2 cellular contexts compared by ENCODE assay signal in the genomic region with DNA sequence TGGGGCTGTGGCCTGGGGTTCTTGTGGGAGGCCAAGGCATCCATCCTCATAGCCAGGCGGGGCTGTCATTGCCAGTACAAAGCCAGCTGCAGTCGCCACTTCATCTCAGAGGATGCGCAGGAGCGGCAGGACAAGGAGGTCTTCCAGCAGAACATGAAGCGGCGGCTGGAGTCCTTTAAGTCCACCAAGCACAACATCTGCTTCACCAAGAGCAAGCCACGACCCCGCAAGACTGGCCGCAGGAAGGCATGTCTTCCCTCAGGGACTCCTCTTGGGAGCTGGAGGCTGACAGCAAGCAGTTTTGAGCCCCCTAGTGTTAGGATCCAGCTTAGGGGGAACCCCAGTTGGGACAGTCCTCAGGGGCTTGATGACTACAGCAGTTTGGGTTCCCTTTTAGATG.
TF ChIP-seq lines count a peak whose summit lies in the region.

No MANE protein-coding gene starts in this region.

TF ChIP-seq in GM23338, 12 proteins besides CTCF, POLR2A, EP300 and RAD21:
- no peak for TF ChIP-seq JUNB (IDR thresholded peaks at IDR 0.05; ENCODE audit: unreplicated experiment)
- TF ChIP-seq, protein P1, sequence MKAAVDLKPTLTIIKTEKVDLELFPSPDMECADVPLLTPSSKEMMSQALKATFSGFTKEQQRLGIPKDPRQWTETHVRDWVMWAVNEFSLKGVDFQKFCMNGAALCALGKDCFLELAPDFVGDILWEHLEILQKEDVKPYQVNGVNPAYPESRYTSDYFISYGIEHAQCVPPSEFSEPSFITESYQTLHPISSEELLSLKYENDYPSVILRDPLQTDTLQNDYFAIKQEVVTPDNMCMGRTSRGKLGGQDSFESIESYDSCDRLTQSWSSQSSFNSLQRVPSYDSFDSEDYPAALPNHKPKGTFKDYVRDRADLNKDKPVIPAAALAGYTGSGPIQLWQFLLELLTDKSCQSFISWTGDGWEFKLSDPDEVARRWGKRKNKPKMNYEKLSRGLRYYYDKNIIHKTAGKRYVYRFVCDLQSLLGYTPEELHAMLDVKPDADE (IDR thresholded peaks at IDR 0.05): no peak
- no peak for TF ChIP-seq NANOG (IDR thresholded peaks at IDR 0.05; ENCODE audit: borderline replicate concordance)
- no peak for TF ChIP-seq EZH2 (IDR thresholded peaks at IDR 0.05; ENCODE audit: low read depth, unreplicated experiment)
TF ChIP-seq in GM23338: peak in this region for 0.

TF ChIP-seq in GM12878, 131 proteins besides CTCF, POLR2A, EP300 and RAD21:
- TF ChIP-seq ETV6 (conservative IDR thresholded peaks at IDR 0.05 in 1 of 2, IDR thresholded peaks at IDR 0.05 in 1 of 2; ENCODE audit: borderline replicate concordance in 1 of 2, low read depth in 1 of 2) (no peak), MTA3 (IDR thresholded peaks at IDR 0.05; ENCODE audit: borderline replicate concordance, low read length) (no peak), HDAC2 (IDR thresholded peaks at IDR 0.05) (no peak), SREBF2 (IDR thresholded peaks at IDR 0.05; ENCODE audit: low read length) (no peak), JUND (IDR thresholded peaks at IDR 0.05; ENCODE audit: low read depth, low read length) (no peak), ZNF207 (IDR thresholded peaks at IDR 0.05; ENCODE audit: borderline replicate concordance) (no peak), FOXM1 (IDR thresholded peaks at IDR 0.05; ENCODE audit: low read depth, low read length) (no peak), NR2F1 (conservative IDR thresholded peaks at IDR 0.05) (no peak), ZNF217 (IDR thresholded peaks at IDR 0.05) (no peak), CEBPB (IDR thresholded peaks at IDR 0.05; ENCODE audit: borderline replicate concordance in 1 of 2, low read depth in 2 of 2, low read length in 2 of 2) (no peak), YBX1 (IDR thresholded peaks at IDR 0.05) (no peak), HDGF (IDR thresholded peaks at IDR 0.05) (no peak), PML (IDR thresholded peaks at IDR 0.05; ENCODE audit: low read length) (no peak), JUNB (IDR thresholded peaks at IDR 0.05) (no peak), SUPT20H (IDR thresholded peaks at IDR 0.05; ENCODE audit: borderline replicate concordance, control insufficient read depth, low read depth, low read length) (no peak)
- TF ChIP-seq, protein P2, sequence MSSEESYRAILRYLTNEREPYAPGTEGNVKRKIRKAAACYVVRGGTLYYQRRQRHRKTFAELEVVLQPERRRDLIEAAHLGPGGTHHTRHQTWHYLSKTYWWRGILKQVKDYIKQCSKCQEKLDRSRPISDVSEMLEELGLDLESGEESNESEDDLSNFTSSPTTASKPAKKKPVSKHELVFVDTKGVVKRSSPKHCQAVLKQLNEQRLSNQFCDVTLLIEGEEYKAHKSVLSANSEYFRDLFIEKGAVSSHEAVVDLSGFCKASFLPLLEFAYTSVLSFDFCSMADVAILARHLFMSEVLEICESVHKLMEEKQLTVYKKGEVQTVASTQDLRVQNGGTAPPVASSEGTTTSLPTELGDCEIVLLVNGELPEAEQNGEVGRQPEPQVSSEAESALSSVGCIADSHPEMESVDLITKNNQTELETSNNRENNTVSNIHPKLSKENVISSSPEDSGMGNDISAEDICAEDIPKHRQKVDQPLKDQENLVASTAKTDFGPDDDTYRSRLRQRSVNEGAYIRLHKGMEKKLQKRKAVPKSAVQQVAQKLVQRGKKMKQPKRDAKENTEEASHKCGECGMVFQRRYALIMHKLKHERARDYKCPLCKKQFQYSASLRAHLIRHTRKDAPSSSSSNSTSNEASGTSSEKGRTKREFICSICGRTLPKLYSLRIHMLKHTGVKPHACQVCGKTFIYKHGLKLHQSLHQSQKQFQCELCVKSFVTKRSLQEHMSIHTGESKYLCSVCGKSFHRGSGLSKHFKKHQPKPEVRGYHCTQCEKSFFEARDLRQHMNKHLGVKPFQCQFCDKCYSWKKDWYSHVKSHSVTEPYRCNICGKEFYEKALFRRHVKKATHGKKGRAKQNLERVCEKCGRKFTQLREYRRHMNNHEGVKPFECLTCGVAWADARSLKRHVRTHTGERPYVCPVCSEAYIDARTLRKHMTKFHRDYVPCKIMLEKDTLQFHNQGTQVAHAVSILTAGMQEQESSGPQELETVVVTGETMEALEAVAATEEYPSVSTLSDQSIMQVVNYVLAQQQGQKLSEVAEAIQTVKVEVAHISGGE (CRISPR knock-in tag; IDR thresholded peaks at IDR 0.05): no peak
- TF ChIP-seq, protein P3, sequence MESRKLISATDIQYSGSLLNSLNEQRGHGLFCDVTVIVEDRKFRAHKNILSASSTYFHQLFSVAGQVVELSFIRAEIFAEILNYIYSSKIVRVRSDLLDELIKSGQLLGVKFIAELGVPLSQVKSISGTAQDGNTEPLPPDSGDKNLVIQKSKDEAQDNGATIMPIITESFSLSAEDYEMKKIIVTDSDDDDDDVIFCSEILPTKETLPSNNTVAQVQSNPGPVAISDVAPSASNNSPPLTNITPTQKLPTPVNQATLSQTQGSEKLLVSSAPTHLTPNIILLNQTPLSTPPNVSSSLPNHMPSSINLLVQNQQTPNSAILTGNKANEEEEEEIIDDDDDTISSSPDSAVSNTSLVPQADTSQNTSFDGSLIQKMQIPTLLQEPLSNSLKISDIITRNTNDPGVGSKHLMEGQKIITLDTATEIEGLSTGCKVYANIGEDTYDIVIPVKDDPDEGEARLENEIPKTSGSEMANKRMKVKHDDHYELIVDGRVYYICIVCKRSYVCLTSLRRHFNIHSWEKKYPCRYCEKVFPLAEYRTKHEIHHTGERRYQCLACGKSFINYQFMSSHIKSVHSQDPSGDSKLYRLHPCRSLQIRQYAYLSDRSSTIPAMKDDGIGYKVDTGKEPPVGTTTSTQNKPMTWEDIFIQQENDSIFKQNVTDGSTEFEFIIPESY (IDR thresholded peaks at IDR 0.05): no peak
- TF ChIP-seq, protein P4, sequence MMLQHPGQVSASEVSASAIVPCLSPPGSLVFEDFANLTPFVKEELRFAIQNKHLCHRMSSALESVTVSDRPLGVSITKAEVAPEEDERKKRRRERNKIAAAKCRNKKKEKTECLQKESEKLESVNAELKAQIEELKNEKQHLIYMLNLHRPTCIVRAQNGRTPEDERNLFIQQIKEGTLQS (IDR thresholded peaks at IDR 0.05; ENCODE audit: borderline replicate concordance, extremely low read depth, low read depth, low read length): no peak
